Comparison of ENCODE assay signal across 9 cellular contexts in genomic region chr21:45018131-45019075, GRCh38. TPM values are rescaled to one million over a fixed set of nuclear protein-coding genes. Genes with fewer than 3 reads are reported as not detected.
DNase-seq lines count a peak whose midpoint lies in the region; ATAC-seq and TF ChIP-seq lines count a peak whose summit lies in the region.
"Had no signal": no experiment of that assay in that cellular context is flagged by ENCODE, and none has a peak within 500 bp of the region (broad histone marks: within the 10 kb centered on the region; RNA-seq: fewer than 3 reads in every experiment).

No MANE protein-coding gene starts in this region.

- peak overlapping the region; percentile 70 for H3K4me3 Mint-ChIP-seq in activated CD4-positive, alpha-beta T cell treated with anti-CD3 and anti-CD28 coated beads, Interleukin-2, amount 10 ng/mL, durations not matched to agents 24 days and 14 days
- H3K4me3 Mint-ChIP-seq in immature natural killer cell = peak overlapping the region; percentile 51 to 73 (median 72)

- H3K27ac ChIP-seq in brain microvascular endothelial cell (peak overlapping the region; percentile 61), thymus (ENCODE audit: low read depth) (no peak overlapping the region)

- TF ChIP-seq CTCF in brain microvascular endothelial cell (IDR thresholded peaks at IDR 0.05; ENCODE audit: low read depth, low read length, missing control alignments) = no peak

- H3K36me3 Mint-ChIP-seq in activated CD4-positive, alpha-beta T cell treated with anti-CD3 and anti-CD28 coated beads, Interleukin-2, amount 10 ng/mL, durations not matched to agents 24 days and 14 days (ENCODE audit: low read depth) = no peaks in the 10 kb centered on the region
- H3K36me3 Mint-ChIP-seq in immature natural killer cell = peaks cover 0 to 3% (median 2%) of the 10 kb centered on the region in 3 donors

- in situ Hi-C loops in brain microvascular endothelial cell (cut with HindIII; ENCODE audit: low pct_ligation_motif_present, low sequenced_read_pairs) = no loop called here

- intact Hi-C loops in activated CD4-positive, alpha-beta T cell treated with anti-CD3 and anti-CD28 coated beads, Interleukin-2, amount 10 ng/mL, durations not matched to agents 24 days and 14 days (cut with micrococcal nuclease) = no loop called here

- DNase-seq in activated CD4-positive, alpha-beta T cell treated with anti-CD3 and anti-CD28 coated beads, Interleukin-2, amount 10 ng/mL, durations not matched to agents 24 days and 14 days = no peak
- no peak for DNase-seq in activated CD4-positive, alpha-beta T cell treated with anti-CD3 and anti-CD28 coated beads for 48 hours
- DNase-seq in brain microvascular endothelial cell (no peak), immature natural killer cell (no peak), UCSD-AML1 (lab: John Stamatoyannopoulos, UW; ENCODE audit: unreplicated experiment) (no peak)
- DNase-seq: effector CD8-positive, alpha-beta T cell had no signal

- WGBS in thymus = 9% methylated on average over 99 of the region's 101 CpGs

- no peak overlapping the region for H3K27ac Mint-ChIP-seq in activated CD4-positive, alpha-beta T cell treated with anti-CD3 and anti-CD28 coated beads, Interleukin-2, amount 10 ng/mL, durations not matched to agents 24 days and 14 days
- no peak overlapping the region for H3K27ac Mint-ChIP-seq in immature natural killer cell

- H3K4me1 ChIP-seq in thymus (ENCODE audit: control insufficient read depth, insufficient read depth, low read length) = no peaks in the 10 kb centered on the region

- peak overlapping the region; percentile 31 for H3K4me3 ChIP-seq in brain microvascular endothelial cell (ENCODE audit: low read depth, low read length)
- peak overlapping the region; percentile 30 for H3K4me3 ChIP-seq in thymus (ENCODE audit: low read length)

- peaks cover under 1% of the 10 kb centered on the region for H3K9me3 Mint-ChIP-seq in activated CD4-positive, alpha-beta T cell treated with anti-CD3 and anti-CD28 coated beads, Interleukin-2, amount 10 ng/mL, durations not matched to agents 24 days and 14 days
- peaks cover 0 to 2% (median 0%) of the 10 kb centered on the region in 6 donors for H3K9me3 Mint-ChIP-seq in immature natural killer cell

- no peaks in the 10 kb centered on the region for H3K36me3 ChIP-seq in brain microvascular endothelial cell (replicated peaks)
- H3K36me3 ChIP-seq in thymus (ENCODE audit: control insufficient read depth, insufficient read depth) = no peaks in the 10 kb centered on the region

- H3K27me3 ChIP-seq in brain microvascular endothelial cell (replicated peaks) (no peaks in the 10 kb centered on the region), thymus (ENCODE audit: control insufficient read depth, insufficient read depth) (peaks cover 42% of the 10 kb centered on the region)

- ATAC-seq in GM21619 (IDR thresholded peaks at IDR 0.05; ENCODE audit: unreplicated experiment) (no peak), GM19397 (IDR thresholded peaks at IDR 0.05; ENCODE audit: unreplicated experiment) (no peak)

- peaks cover 43% of the 10 kb centered on the region for H3K27me3 Mint-ChIP-seq in activated CD4-positive, alpha-beta T cell treated with anti-CD3 and anti-CD28 coated beads, Interleukin-2, amount 10 ng/mL, durations not matched to agents 24 days and 14 days
- H3K27me3 Mint-ChIP-seq in immature natural killer cell (ENCODE audit: low read depth in 3 of 3) = peaks cover 4 to 13% (median 11%) of the 10 kb centered on the region in 3 donors

- peaks cover 5% of the 10 kb centered on the region for H3K4me1 Mint-ChIP-seq in activated CD4-positive, alpha-beta T cell treated with anti-CD3 and anti-CD28 coated beads, Interleukin-2, amount 10 ng/mL, durations not matched to agents 24 days and 14 days
- peaks cover 8 to 10% of the 10 kb centered on the region in 2 donors for H3K4me1 Mint-ChIP-seq in immature natural killer cell

- peaks cover 1% of the 10 kb centered on the region for H3K9me3 ChIP-seq in thymus (ENCODE audit: control insufficient read depth)

RNA-seq across cellular contexts. Expression of gene ADARB1, which starts 56.0 kb away (rescaled TPM):
- 21.8 and 24.6 TPM in 2 replicates for total RNA-seq in activated CD4-positive, alpha-beta T cell treated with anti-CD3 and anti-CD28 coated beads, Interleukin-2, amount 10 ng/mL, durations not matched to agents 24 days and 14 days
- polyA plus RNA-seq in immature natural killer cell = 1 to 10 TPM; 3.0 to 4.5 (median 3.4) TPM
- polyA plus RNA-seq in thymus = 14.6 TPM
